Comparison of ENCODE assay signal across 1 cellular context in the genomic region with DNA sequence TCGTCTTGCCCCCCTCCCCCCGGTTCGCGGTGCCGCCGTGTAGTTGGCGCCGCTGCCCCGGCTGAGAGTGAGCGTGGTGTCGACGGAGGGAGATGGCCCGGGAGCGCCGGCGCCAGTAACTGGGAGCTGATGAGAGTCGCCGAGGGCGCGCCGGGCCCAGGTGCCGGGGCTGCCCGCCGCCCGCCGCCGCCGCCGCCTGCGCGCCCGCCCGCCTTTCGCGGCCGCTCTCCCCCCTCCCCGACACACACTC.
TF ChIP-seq lines count a peak whose summit lies in the region.

No MANE protein-coding gene starts in this region.

TF ChIP-seq in K562, 482 proteins besides CTCF, POLR2A, EP300 and RAD21 (continued from another document):
- TF ChIP-seq, protein P1, sequence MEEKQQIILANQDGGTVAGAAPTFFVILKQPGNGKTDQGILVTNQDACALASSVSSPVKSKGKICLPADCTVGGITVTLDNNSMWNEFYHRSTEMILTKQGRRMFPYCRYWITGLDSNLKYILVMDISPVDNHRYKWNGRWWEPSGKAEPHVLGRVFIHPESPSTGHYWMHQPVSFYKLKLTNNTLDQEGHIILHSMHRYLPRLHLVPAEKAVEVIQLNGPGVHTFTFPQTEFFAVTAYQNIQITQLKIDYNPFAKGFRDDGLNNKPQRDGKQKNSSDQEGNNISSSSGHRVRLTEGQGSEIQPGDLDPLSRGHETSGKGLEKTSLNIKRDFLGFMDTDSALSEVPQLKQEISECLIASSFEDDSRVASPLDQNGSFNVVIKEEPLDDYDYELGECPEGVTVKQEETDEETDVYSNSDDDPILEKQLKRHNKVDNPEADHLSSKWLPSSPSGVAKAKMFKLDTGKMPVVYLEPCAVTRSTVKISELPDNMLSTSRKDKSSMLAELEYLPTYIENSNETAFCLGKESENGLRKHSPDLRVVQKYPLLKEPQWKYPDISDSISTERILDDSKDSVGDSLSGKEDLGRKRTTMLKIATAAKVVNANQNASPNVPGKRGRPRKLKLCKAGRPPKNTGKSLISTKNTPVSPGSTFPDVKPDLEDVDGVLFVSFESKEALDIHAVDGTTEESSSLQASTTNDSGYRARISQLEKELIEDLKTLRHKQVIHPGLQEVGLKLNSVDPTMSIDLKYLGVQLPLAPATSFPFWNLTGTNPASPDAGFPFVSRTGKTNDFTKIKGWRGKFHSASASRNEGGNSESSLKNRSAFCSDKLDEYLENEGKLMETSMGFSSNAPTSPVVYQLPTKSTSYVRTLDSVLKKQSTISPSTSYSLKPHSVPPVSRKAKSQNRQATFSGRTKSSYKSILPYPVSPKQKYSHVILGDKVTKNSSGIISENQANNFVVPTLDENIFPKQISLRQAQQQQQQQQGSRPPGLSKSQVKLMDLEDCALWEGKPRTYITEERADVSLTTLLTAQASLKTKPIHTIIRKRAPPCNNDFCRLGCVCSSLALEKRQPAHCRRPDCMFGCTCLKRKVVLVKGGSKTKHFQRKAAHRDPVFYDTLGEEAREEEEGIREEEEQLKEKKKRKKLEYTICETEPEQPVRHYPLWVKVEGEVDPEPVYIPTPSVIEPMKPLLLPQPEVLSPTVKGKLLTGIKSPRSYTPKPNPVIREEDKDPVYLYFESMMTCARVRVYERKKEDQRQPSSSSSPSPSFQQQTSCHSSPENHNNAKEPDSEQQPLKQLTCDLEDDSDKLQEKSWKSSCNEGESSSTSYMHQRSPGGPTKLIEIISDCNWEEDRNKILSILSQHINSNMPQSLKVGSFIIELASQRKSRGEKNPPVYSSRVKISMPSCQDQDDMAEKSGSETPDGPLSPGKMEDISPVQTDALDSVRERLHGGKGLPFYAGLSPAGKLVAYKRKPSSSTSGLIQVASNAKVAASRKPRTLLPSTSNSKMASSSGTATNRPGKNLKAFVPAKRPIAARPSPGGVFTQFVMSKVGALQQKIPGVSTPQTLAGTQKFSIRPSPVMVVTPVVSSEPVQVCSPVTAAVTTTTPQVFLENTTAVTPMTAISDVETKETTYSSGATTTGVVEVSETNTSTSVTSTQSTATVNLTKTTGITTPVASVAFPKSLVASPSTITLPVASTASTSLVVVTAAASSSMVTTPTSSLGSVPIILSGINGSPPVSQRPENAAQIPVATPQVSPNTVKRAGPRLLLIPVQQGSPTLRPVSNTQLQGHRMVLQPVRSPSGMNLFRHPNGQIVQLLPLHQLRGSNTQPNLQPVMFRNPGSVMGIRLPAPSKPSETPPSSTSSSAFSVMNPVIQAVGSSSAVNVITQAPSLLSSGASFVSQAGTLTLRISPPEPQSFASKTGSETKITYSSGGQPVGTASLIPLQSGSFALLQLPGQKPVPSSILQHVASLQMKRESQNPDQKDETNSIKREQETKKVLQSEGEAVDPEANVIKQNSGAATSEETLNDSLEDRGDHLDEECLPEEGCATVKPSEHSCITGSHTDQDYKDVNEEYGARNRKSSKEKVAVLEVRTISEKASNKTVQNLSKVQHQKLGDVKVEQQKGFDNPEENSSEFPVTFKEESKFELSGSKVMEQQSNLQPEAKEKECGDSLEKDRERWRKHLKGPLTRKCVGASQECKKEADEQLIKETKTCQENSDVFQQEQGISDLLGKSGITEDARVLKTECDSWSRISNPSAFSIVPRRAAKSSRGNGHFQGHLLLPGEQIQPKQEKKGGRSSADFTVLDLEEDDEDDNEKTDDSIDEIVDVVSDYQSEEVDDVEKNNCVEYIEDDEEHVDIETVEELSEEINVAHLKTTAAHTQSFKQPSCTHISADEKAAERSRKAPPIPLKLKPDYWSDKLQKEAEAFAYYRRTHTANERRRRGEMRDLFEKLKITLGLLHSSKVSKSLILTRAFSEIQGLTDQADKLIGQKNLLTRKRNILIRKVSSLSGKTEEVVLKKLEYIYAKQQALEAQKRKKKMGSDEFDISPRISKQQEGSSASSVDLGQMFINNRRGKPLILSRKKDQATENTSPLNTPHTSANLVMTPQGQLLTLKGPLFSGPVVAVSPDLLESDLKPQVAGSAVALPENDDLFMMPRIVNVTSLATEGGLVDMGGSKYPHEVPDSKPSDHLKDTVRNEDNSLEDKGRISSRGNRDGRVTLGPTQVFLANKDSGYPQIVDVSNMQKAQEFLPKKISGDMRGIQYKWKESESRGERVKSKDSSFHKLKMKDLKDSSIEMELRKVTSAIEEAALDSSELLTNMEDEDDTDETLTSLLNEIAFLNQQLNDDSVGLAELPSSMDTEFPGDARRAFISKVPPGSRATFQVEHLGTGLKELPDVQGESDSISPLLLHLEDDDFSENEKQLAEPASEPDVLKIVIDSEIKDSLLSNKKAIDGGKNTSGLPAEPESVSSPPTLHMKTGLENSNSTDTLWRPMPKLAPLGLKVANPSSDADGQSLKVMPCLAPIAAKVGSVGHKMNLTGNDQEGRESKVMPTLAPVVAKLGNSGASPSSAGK (IDR thresholded peaks at IDR 0.05) = no peak
- TF ChIP-seq REST (CRISPR knock-in tag; IDR thresholded peaks at IDR 0.05; ENCODE audit: low read depth) (no peak), RCOR1 (IDR thresholded peaks at IDR 0.05; ENCODE audit: borderline replicate concordance in 1 of 2, low read depth in 2 of 2, low read length in 2 of 2) (no peak), KLF16 (IDR thresholded peaks at IDR 0.05) (no peak)
